Comparison of ENCODE assay signal across 9 cellular contexts in the genomic region with DNA sequence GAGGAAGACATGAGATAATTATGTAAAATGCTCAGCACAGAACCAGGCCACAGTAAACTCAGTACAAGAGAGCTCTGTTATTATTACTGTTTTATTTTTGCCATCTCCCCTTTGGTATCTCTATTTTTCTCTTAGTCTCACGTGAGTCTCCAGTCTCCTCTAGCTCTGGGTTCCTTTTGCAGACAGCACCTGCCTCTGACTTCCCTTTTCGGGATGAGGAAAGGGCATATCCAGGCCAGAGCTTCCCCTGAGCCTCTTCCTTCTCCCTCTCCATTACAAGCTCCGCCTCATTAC. TPM values are rescaled to one million over a fixed set of nuclear protein-coding genes. Genes with fewer than 3 reads are reported as not detected.
DNase-seq lines count a peak whose midpoint lies in the region; ATAC-seq and TF ChIP-seq lines count a peak whose summit lies in the region.
"Had no signal": no experiment of that assay in that cellular context is flagged by ENCODE, and none has a peak within 500 bp of the region (broad histone marks: within the 10 kb centered on the region; RNA-seq: fewer than 3 reads in every experiment).

No MANE protein-coding gene starts in this region.

- H3K9me3 ChIP-seq in Loucy (ENCODE audit: insufficient read depth, low read depth, low read length) (no peaks in the 10 kb centered on the region), right cardiac atrium (ENCODE audit: control insufficient read depth, low read length) (no peaks in the 10 kb centered on the region)

- intact Hi-C loops in activated CD8-positive, alpha-beta T cell treated with anti-CD3 and anti-CD28 coated beads for 36 hours (cut with micrococcal nuclease), result no loop called here
- intact Hi-C loops in right cardiac atrium (cut with DNase I), result loop anchor here in 1 of 4 donors (10.0 kb wide), 1 partner anchor 261 kb away; the partner anchor contains the start of gene POU2F2

- no peaks in the 10 kb centered on the region for H3F3A ChIP-seq in Loucy (ENCODE audit: low read depth)

- peak overlapping the region; percentile 79 for H2AFZ ChIP-seq in Loucy (ENCODE audit: low read length)

- DNase-seq in COLO829 (ENCODE audit: low spot score) (peak; percentile 72), right cardiac atrium (no peak), HT-29 (ENCODE audit: low spot score) (no peak), RKO (ENCODE audit: low spot score) (no peak)
- no peak for DNase-seq in activated CD8-positive, alpha-beta T cell treated with anti-CD3 and anti-CD28 coated beads for 36 hours

- no peaks in the 10 kb centered on the region for H3K36me3 ChIP-seq in Loucy (ENCODE audit: insufficient read depth, low read length)

- peak overlapping the region; percentile 87 for H3K4me2 ChIP-seq in Loucy (ENCODE audit: low read depth, low read length, poor library complexity, severe bottlenecking)

- no peaks in the 10 kb centered on the region for H3K9me2 ChIP-seq in Loucy (replicated peaks; ENCODE audit: low read depth, low read length)

- no peak for ATAC-seq in activated CD8-positive, alpha-beta T cell treated with anti-CD3 and anti-CD28 coated beads for 36 hours
- ATAC-seq in right cardiac atrium, result peak; percentile 33 to 42
- ATAC-seq in stimulated activated memory B cell treated with anti-CD40 and anti-IgM and Interleukin-4, amounts not matched to agents 10 μg/mL and 1 μg/mL and 100 μg/mL, for 72 hours, result no peak
- ATAC-seq in GM18873 (IDR thresholded peaks at IDR 0.05; ENCODE audit: low FRiP score, unreplicated experiment), result no peak

- no peak for TF ChIP-seq CTCF in Loucy (conservative IDR thresholded peaks at IDR 0.05; ENCODE audit: low read length)
- no peak for TF ChIP-seq CTCF in activated CD8-positive, alpha-beta T cell treated with anti-CD3 and anti-CD28 coated beads for 36 hours (IDR thresholded peaks at IDR 0.05)

- no peaks in the 10 kb centered on the region for H4K20me1 ChIP-seq in Loucy (ENCODE audit: insufficient read depth, low read length, poor library complexity, severe bottlenecking)

- peaks cover 15% of the 10 kb centered on the region; the same call in 1 of the 2 replicates for H3K79me2 ChIP-seq in Loucy (ENCODE audit: insufficient read depth, low read length)

- peak overlapping the region; percentile 62 for H3K27ac ChIP-seq in right cardiac atrium (ENCODE audit: low read length)

- H3K36me3 Mint-ChIP-seq in activated CD8-positive, alpha-beta T cell treated with anti-CD3 and anti-CD28 coated beads for 36 hours (ENCODE audit: low read depth), result no peaks in the 10 kb centered on the region
- peaks cover 6% of the 10 kb centered on the region for H3K36me3 Mint-ChIP-seq in stimulated activated memory B cell treated with anti-CD40 and anti-IgM and Interleukin-4, amounts not matched to agents 10 μg/mL and 1 μg/mL and 100 μg/mL, for 72 hours

- no peaks in the 10 kb centered on the region for H3K9me3 Mint-ChIP-seq in activated CD8-positive, alpha-beta T cell treated with anti-CD3 and anti-CD28 coated beads for 36 hours
- no peaks in the 10 kb centered on the region for H3K9me3 Mint-ChIP-seq in stimulated activated memory B cell treated with anti-CD40 and anti-IgM and Interleukin-4, amounts not matched to agents 10 μg/mL and 1 μg/mL and 100 μg/mL, for 72 hours

- H3K4me3 ChIP-seq in Loucy (ENCODE audit: low read length, poor library complexity, severe bottlenecking) (peak overlapping the region; percentile 88), right cardiac atrium (ENCODE audit: low read length) (no peak overlapping the region)

- H3K4me1 Mint-ChIP-seq in activated CD8-positive, alpha-beta T cell treated with anti-CD3 and anti-CD28 coated beads for 36 hours (ENCODE audit: low read depth), result peaks cover 38% of the 10 kb centered on the region
- peaks cover 44% of the 10 kb centered on the region for H3K4me1 Mint-ChIP-seq in stimulated activated memory B cell treated with anti-CD40 and anti-IgM and Interleukin-4, amounts not matched to agents 10 μg/mL and 1 μg/mL and 100 μg/mL, for 72 hours

- H3K4me3 Mint-ChIP-seq in activated CD8-positive, alpha-beta T cell treated with anti-CD3 and anti-CD28 coated beads for 36 hours, result peak overlapping the region; percentile 91
- H3K4me3 Mint-ChIP-seq in stimulated activated memory B cell treated with anti-CD40 and anti-IgM and Interleukin-4, amounts not matched to agents 10 μg/mL and 1 μg/mL and 100 μg/mL, for 72 hours, result peak overlapping the region; percentile 87

- CTCF ChIA-PET in activated CD8-positive, alpha-beta T cell treated with anti-CD3 and anti-CD28 coated beads for 36 hours (lab: Charles Lee), result interaction anchor here (1.2 to 3.6 kb wide), 8 partner anchors 9 to 263 kb away, joined by 3 to 18 read pairs (median 6); no protein-coding TSS in a partner anchor

- peak overlapping the region; percentile 89 for H3K9ac ChIP-seq in Loucy (ENCODE audit: low read depth, low read length, poor library complexity, severe bottlenecking)

- peaks cover 1% of the 10 kb centered on the region for H3K27me3 Mint-ChIP-seq in activated CD8-positive, alpha-beta T cell treated with anti-CD3 and anti-CD28 coated beads for 36 hours
- no peaks in the 10 kb centered on the region for H3K27me3 Mint-ChIP-seq in stimulated activated memory B cell treated with anti-CD40 and anti-IgM and Interleukin-4, amounts not matched to agents 10 μg/mL and 1 μg/mL and 100 μg/mL, for 72 hours

- 21% methylated on average over 3 of the region's 3 CpGs for WGBS in right cardiac atrium

- POLR2A ChIA-PET in activated CD8-positive, alpha-beta T cell treated with anti-CD3 and anti-CD28 coated beads for 36 hours (lab: Charles Lee), result interaction anchor here (0.9 to 1.6 kb wide), 4 partner anchors 13 to 197 kb away, joined by 3 to 9 read pairs (median 3); no protein-coding TSS in a partner anchor

- peak overlapping the region; percentile 93 for H3K27ac Mint-ChIP-seq in activated CD8-positive, alpha-beta T cell treated with anti-CD3 and anti-CD28 coated beads for 36 hours
- peak overlapping the region; percentile 93 for H3K27ac Mint-ChIP-seq in stimulated activated memory B cell treated with anti-CD40 and anti-IgM and Interleukin-4, amounts not matched to agents 10 μg/mL and 1 μg/mL and 100 μg/mL, for 72 hours

- H3K4me1 ChIP-seq in Loucy (ENCODE audit: insufficient read depth, low read length, poor library complexity, severe bottlenecking) (peaks cover 21% of the 10 kb centered on the region), right cardiac atrium (ENCODE audit: control insufficient read depth, insufficient read depth, low read length) (peaks cover 5% of the 10 kb centered on the region)

- H3K27me3 ChIP-seq in Loucy (ENCODE audit: insufficient read depth, low read length, poor library complexity, severe bottlenecking), result no peaks in the 10 kb centered on the region
- H3K27me3 ChIP-seq in right cardiac atrium (ENCODE audit: control insufficient read depth, insufficient read depth), result no peaks in the 10 kb centered on the region

RNA-seq across cellular contexts. Expression of gene CNFN, which starts 6.1 kb away (rescaled TPM):
- total RNA-seq in activated CD8-positive, alpha-beta T cell treated with anti-CD3 and anti-CD28 coated beads for 36 hours, result not detected
- total RNA-seq in right cardiac atrium, result under 1 TPM in 3 of 4 donors, not detected in 1; 0.50 to 0.91 (median 0.66) TPM
- polyA plus RNA-seq in right cardiac atrium, result 1.9 TPM
- 4.3 and 6.6 TPM in 2 replicates for total RNA-seq in HT-29 (2014; rRNA removed; shearing (Covaris generic))
- total RNA-seq: LHCN-M2 had no signal

RNA-seq across cellular contexts. Expression of gene LIPE, which starts 31.0 kb away (rescaled TPM):
- total RNA-seq in activated CD8-positive, alpha-beta T cell treated with anti-CD3 and anti-CD28 coated beads for 36 hours, result 10 to 100 TPM; 28.4 to 34.3 TPM
- 10 to 100 TPM in 2 of 4 donors, 1 to 10 TPM in 2; 9.4 to 44.9 (median 12.3) TPM for total RNA-seq in right cardiac atrium
- 81.6 TPM for polyA plus RNA-seq in right cardiac atrium
- 88.7 and 91.3 TPM in 2 replicates for total RNA-seq in HT-29 (2014; rRNA removed; shearing (Covaris generic))

RNA-seq across cellular contexts. Expression of gene CXCL17, which starts 46.6 kb away (rescaled TPM):
- not detected for total RNA-seq in activated CD8-positive, alpha-beta T cell treated with anti-CD3 and anti-CD28 coated beads for 36 hours
- not detected for total RNA-seq in right cardiac atrium
- polyA plus RNA-seq in right cardiac atrium, result not detected
- 0.61 TPM in 1 of 2 replicates, not detected in the other for total RNA-seq in HT-29 (2014; rRNA removed; shearing (Covaris generic))
- total RNA-seq: LHCN-M2 had no signal

Comparison
In these comparisons a context has a peak if more than half of its experiments do, and no peak if none do; other contexts are left out.
1. ATAC-seq: peak in right cardiac atrium (2 of 2); none in activated CD8-positive, alpha-beta T cell treated with anti-CD3 and anti-CD28 coated beads for 36 hours (single experiment), stimulated activated memory B cell treated with anti-CD40 and anti-IgM and Interleukin-4, amounts not matched to agents 10 μg/mL and 1 μg/mL and 100 μg/mL, for 72 hours (single experiment) and GM18873 (single experiment).